ENCODE assay signal across 18 cellular contexts in genomic region chr3:114377426-114377825, GRCh38.
A peak's percentile ranks its signal among the peaks of the same experiment; 100 is the strongest.
DNase-seq lines count a peak whose midpoint lies in the region; ATAC-seq and TF ChIP-seq lines count a peak whose summit lies in the region.
"Had no signal": no experiment of that assay in that cellular context is flagged by ENCODE, and none has a peak within 500 bp of the region (broad histone marks: within the 10 kb centered on the region; RNA-seq: fewer than 3 reads in every experiment).

No MANE protein-coding gene starts in this region.

- peak; percentile 59 for DNase-seq in AG10803 (ENCODE audit: low read depth)
- DNase-seq in GM04503 (ENCODE audit: low read depth): peak; percentile 44
- DNase-seq in astrocyte of the hippocampus (ENCODE audit: low read depth, low spot score): peak; percentile 25
- DNase-seq in activated CD4-positive, alpha-beta memory T cell treated with anti-CD3 and anti-CD28 coated beads, Interleukin-2, amount 10 ng/mL, durations not matched to agents 7 days and 5 days: no peak
- no peak for DNase-seq in iPS-NIHi11 (ENCODE audit: low spot score)
- DNase-seq: CD4-positive, alpha-beta memory T cell; DMS153; DMS79; GF-D8; H9 had no signal

- H3K27me3 ChIP-seq in rectal smooth muscle tissue (ENCODE audit: control insufficient read depth, insufficient read depth, low read length): no peaks in the 10 kb centered on the region
- H3K27me3 ChIP-seq: BLaER1 had no signal

- peaks cover 20% of the 10 kb centered on the region for H3K4me1 ChIP-seq in rectal smooth muscle tissue (ENCODE audit: control insufficient read depth, insufficient read depth, low read length)
- H3K4me1 ChIP-seq: BLaER1 had no signal

- no peaks in the 10 kb centered on the region for H3K9me3 Mint-ChIP-seq in activated CD4-positive, alpha-beta memory T cell treated with anti-CD3 and anti-CD28 coated beads, Interleukin-2, amount 10 ng/mL, durations not matched to agents 7 days and 5 days
- H3K9me3 Mint-ChIP-seq: CD14-positive monocyte; CD4-positive, alpha-beta memory T cell had no signal

- POLR2A ChIA-PET in activated CD4-positive, alpha-beta memory T cell treated with anti-CD3 and anti-CD28 coated beads, Interleukin-2, amount 10 ng/mL, durations not matched to agents 7 days and 5 days (lab: Charles Lee): no interaction called here

- CTCF ChIA-PET in activated CD4-positive, alpha-beta memory T cell treated with anti-CD3 and anti-CD28 coated beads, Interleukin-2, amount 10 ng/mL, durations not matched to agents 7 days and 5 days (lab: Charles Lee): no interaction called here

- no peak for TF ChIP-seq CTCF in AG10803 (conservative IDR thresholded peaks at IDR 0.05; ENCODE audit: low read length)

- no peaks in the 10 kb centered on the region for H3K36me3 ChIP-seq in rectal smooth muscle tissue (ENCODE audit: control insufficient read depth, insufficient read depth, low read length)

- no peak overlapping the region for H3K4me3 Mint-ChIP-seq in activated CD4-positive, alpha-beta memory T cell treated with anti-CD3 and anti-CD28 coated beads, Interleukin-2, amount 10 ng/mL, durations not matched to agents 7 days and 5 days
- H3K4me3 Mint-ChIP-seq: CD14-positive monocyte; CD4-positive, alpha-beta memory T cell; H9 had no signal

- H3K4me3 ChIP-seq in AG10803 (ENCODE audit: low read length): no peak overlapping the region
- H3K4me3 ChIP-seq in rectal smooth muscle tissue (ENCODE audit: low read length): no peak overlapping the region
- H3K4me3 ChIP-seq: BLaER1, GM12878 had no signal

- H3K9ac ChIP-seq in rectal smooth muscle tissue (ENCODE audit: low read length): no peak overlapping the region
- H3K9ac ChIP-seq: BLaER1, KMS-11 had no signal

- no peaks in the 10 kb centered on the region for H3K4me1 Mint-ChIP-seq in activated CD4-positive, alpha-beta memory T cell treated with anti-CD3 and anti-CD28 coated beads, Interleukin-2, amount 10 ng/mL, durations not matched to agents 7 days and 5 days
- H3K4me1 Mint-ChIP-seq: CD14-positive monocyte; CD4-positive, alpha-beta memory T cell had no signal

- no peak overlapping the region for H3K27ac Mint-ChIP-seq in activated CD4-positive, alpha-beta memory T cell treated with anti-CD3 and anti-CD28 coated beads, Interleukin-2, amount 10 ng/mL, durations not matched to agents 7 days and 5 days
- H3K27ac Mint-ChIP-seq: CD14-positive monocyte; CD4-positive, alpha-beta memory T cell; H9 had no signal

- H3K27ac ChIP-seq in rectal smooth muscle tissue (ENCODE audit: low read depth, low read length): peak overlapping the region; percentile 1
- H3K27ac ChIP-seq: BLaER1, KMS-11 had no signal

- no peaks in the 10 kb centered on the region for H3K27me3 Mint-ChIP-seq in activated CD4-positive, alpha-beta memory T cell treated with anti-CD3 and anti-CD28 coated beads, Interleukin-2, amount 10 ng/mL, durations not matched to agents 7 days and 5 days
- H3K27me3 Mint-ChIP-seq: CD4-positive, alpha-beta memory T cell had no signal

- H3K36me3 Mint-ChIP-seq in activated CD4-positive, alpha-beta memory T cell treated with anti-CD3 and anti-CD28 coated beads, Interleukin-2, amount 10 ng/mL, durations not matched to agents 7 days and 5 days (ENCODE audit: low read depth): no peaks in the 10 kb centered on the region

- ATAC-seq in HG03045 (IDR thresholded peaks at IDR 0.05; ENCODE audit: unreplicated experiment): no peak
- ATAC-seq in HG03432 (IDR thresholded peaks at IDR 0.05; ENCODE audit: unreplicated experiment): no peak
- ATAC-seq: GM12878, HepG2 had no signal

Comparison
In these comparisons a context has a peak if more than half of its experiments do, and no peak if none do; other contexts are left out.
1. DNase-seq: peak in AG10803 (single experiment), GM04503 (single experiment) and astrocyte of the hippocampus (single experiment); none in activated CD4-positive, alpha-beta memory T cell treated with anti-CD3 and anti-CD28 coated beads, Interleukin-2, amount 10 ng/mL, durations not matched to agents 7 days and 5 days (single experiment) and iPS-NIHi11 (single experiment).